ENCODE assay signal across 20 cellular contexts in genomic region chr17:1965556-1966273, GRCh38. TPM values are rescaled to one million over a fixed set of nuclear protein-coding genes. Genes with fewer than 3 reads are reported as not detected.
DNase-seq lines count a peak whose midpoint lies in the region; TF ChIP-seq lines count a peak whose summit lies in the region.
"Had no signal": no experiment of that assay in that cellular context is flagged by ENCODE, and none has a peak within 500 bp of the region (broad histone marks: within the 10 kb centered on the region; RNA-seq: fewer than 3 reads in every experiment).

No MANE protein-coding gene starts in this region.

- no peak overlapping the region for H2BK12ac ChIP-seq in mesenchymal stem cell (ENCODE audit: low read length in 2 of 2)

- H3K79me1 ChIP-seq in mesenchymal stem cell (replicated peaks; ENCODE audit: low read length, poor library complexity, severe bottlenecking) = no peaks in the 10 kb centered on the region

- TF ChIP-seq CTCF in breast epithelium (IDR thresholded peaks at IDR 0.05) = no peak
- no peak for TF ChIP-seq CTCF in mammary epithelial cell (conservative IDR thresholded peaks at IDR 0.05 in 1 of 2, IDR thresholded peaks at IDR 0.05 in 1 of 2; ENCODE audit: extremely low read depth in 1 of 2, insufficient read depth in 1 of 2, low read depth in 1 of 2, low read length in 2 of 2)

- H3K4me3 ChIP-seq in breast epithelium (no peak overlapping the region), mammary epithelial cell (replicated peaks in 1 of 3; ENCODE audit: insufficient read depth in 1 of 3, low read depth in 2 of 3, low read length in 3 of 3) (no peak overlapping the region), mesenchymal stem cell (ENCODE audit: insufficient read depth in 1 of 2, low read depth in 1 of 2, low read length in 2 of 2) (no peak overlapping the region)
- H3K4me3 ChIP-seq: prostate gland had no signal

- WGBS in mammary epithelial cell (ENCODE audit: low coverage, missing lambda C conversion rate) = 72% methylated on average over 16 of the region's 21 CpGs
- WGBS in mesenchymal stem cell = 75% methylated on average over 21 of the region's 21 CpGs

- H3K4me2 ChIP-seq in mammary epithelial cell (ENCODE audit: insufficient read depth, low read depth, low read length) (no peak overlapping the region), mesenchymal stem cell (ENCODE audit: low read length, poor library complexity, severe bottlenecking) (peak overlapping the region; percentile 36)

- BruUV-seq in mammary epithelial cell (replicated peaks; lab: Mats Ljungman, UMichigan) = no TSS peak

- H3K9me3 ChIP-seq in breast epithelium (no peaks in the 10 kb centered on the region), mammary epithelial cell (replicated peaks; ENCODE audit: insufficient read depth, low read length) (no peaks in the 10 kb centered on the region), mesenchymal stem cell (ENCODE audit: control insufficient read depth, low read length) (peaks cover 11% of the 10 kb centered on the region)
- H3K9me3 ChIP-seq: Caco-2, prostate gland had no signal

- H3K9ac ChIP-seq in mammary epithelial cell (ENCODE audit: insufficient read depth, low read length) (no peak overlapping the region), mesenchymal stem cell (ENCODE audit: low read length) (no peak overlapping the region)

- dilution Hi-C loops in mammary epithelial cell (cut with HindIII; ENCODE audit: low sequenced_read_pairs) = no loop called here

- CTCF ChIA-PET in mammary epithelial cell (lab: Charles Lee; ENCODE audit: low non-redundant PET) = no interaction called here

- H3K4me1 ChIP-seq in breast epithelium = no peaks in the 10 kb centered on the region
- H3K4me1 ChIP-seq in mammary epithelial cell (ENCODE audit: insufficient read depth, low read length) = no peaks in the 10 kb centered on the region
- peaks cover 17% of the 10 kb centered on the region for H3K4me1 ChIP-seq in mesenchymal stem cell (ENCODE audit: control insufficient read depth, insufficient read depth, low read depth, low read length)

- DNase-seq in breast epithelium (ENCODE audit: low spot score in 2 of 2) (no peak), mammary epithelial cell (no peak), NCI-H82 treated with DMSO at 0.1 percent for 48 hours (lab: John Stamatoyannopoulos, UW; ENCODE audit: unreplicated experiment) (peak; percentile 69), mesenchymal stem cell (no peak), substantia nigra (lab: John Stamatoyannopoulos, UW) (no peak), CD1c-positive myeloid dendritic cell (ENCODE audit: extremely low spot score) (no peak), OCI-M2 (lab: John Stamatoyannopoulos, UW; ENCODE audit: unreplicated experiment) (no peak), activated T-cell treated with anti-CD3 and anti-CD28 coated beads for 4 hours (no peak)
- DNase-seq: activated CD4-positive, alpha-beta memory T cell treated with anti-CD3 and anti-CD28 coated beads for 36 hours; activated naive CD8-positive, alpha-beta T cell treated with anti-CD3 and anti-CD28 coated beads, Interleukin-2, amount 10 ng/mL, durations not matched to agents 7 days and 5 days; Caco-2; caudate nucleus; GF-D8; GOT3; hypothalamus; left cardiac atrium; NCI-H1930; NCI-H526 treated with DMSO at 0.1 percent for 48 hours; stimulated activated naive CD4-positive, alpha-beta T cell treated with Interleukin-2 at 50 U/mL for 16 hours had no signal

- H3K27me3 ChIP-seq in breast epithelium (no peaks in the 10 kb centered on the region), mammary epithelial cell (ENCODE audit: insufficient read depth, low read length) (no peaks in the 10 kb centered on the region), mesenchymal stem cell (ENCODE audit: control insufficient read depth in 1 of 2, insufficient read depth in 1 of 2, low read length in 2 of 2) (peaks cover 51 to 65% of the 10 kb centered on the region in 2 experiments)

- peak overlapping the region in 1 of 2 experiments; percentile 40 for H3K23ac ChIP-seq in mesenchymal stem cell (ENCODE audit: low read length in 2 of 2)

- in situ Hi-C loops in mammary epithelial cell (cut with MboI; ENCODE audit: low sequenced_read_pairs in 2 of 2) = no loop called here

- H2AK5ac ChIP-seq in mesenchymal stem cell (ENCODE audit: low read length, severe bottlenecking) = peak overlapping the region; percentile 55

- H3K36me3 ChIP-seq in breast epithelium (no peaks in the 10 kb centered on the region), mammary epithelial cell (ENCODE audit: insufficient read depth, low read length) (no peaks in the 10 kb centered on the region), mesenchymal stem cell (ENCODE audit: control insufficient read depth in 1 of 2, insufficient read depth in 2 of 2, low read depth in 1 of 2, low read length in 2 of 2) (no peaks in the 10 kb centered on the region)
- H3K36me3 ChIP-seq: prostate gland had no signal

- peak overlapping the region; percentile 68 to 79 for H3K27ac ChIP-seq in breast epithelium
- H3K27ac ChIP-seq in mammary epithelial cell (ENCODE audit: insufficient read depth, low read depth, low read length) = no peak overlapping the region
- H3K27ac ChIP-seq in mesenchymal stem cell (ENCODE audit: low read length, poor library complexity, severe bottlenecking) = no peak overlapping the region
- no peak overlapping the region for H3K27ac ChIP-seq in substantia nigra (ENCODE audit: low read depth, low read length, poor library complexity, severe bottlenecking)

- H4K91ac ChIP-seq in mesenchymal stem cell (ENCODE audit: low read length) = no peak overlapping the region

- H2AFZ ChIP-seq in mammary epithelial cell (ENCODE audit: low read depth, low read length) = no peak overlapping the region
- no peak overlapping the region for H2AFZ ChIP-seq in mesenchymal stem cell (ENCODE audit: low read depth, low read length)

- intact Hi-C loops in breast epithelium (cut with DNase I; ENCODE audit: low total_unique reads) = no loop called here
- intact Hi-C loops in mammary epithelial cell (cut with micrococcal nuclease) = no loop called here

- no peaks in the 10 kb centered on the region for H3K79me2 ChIP-seq in mammary epithelial cell (ENCODE audit: insufficient read depth, low read length)

- no peak overlapping the region for H4K8ac ChIP-seq in mesenchymal stem cell (ENCODE audit: low read length)

- TF ChIP-seq POLR2A in breast epithelium (IDR thresholded peaks at IDR 0.05) = no peak

- no peaks in the 10 kb centered on the region for H4K20me1 ChIP-seq in mammary epithelial cell (ENCODE audit: insufficient read depth, low read length)

- H3K18ac ChIP-seq in mesenchymal stem cell (ENCODE audit: low read depth in 1 of 2, low read length in 2 of 2) = no peak overlapping the region

- H3K4ac ChIP-seq in mesenchymal stem cell (ENCODE audit: low read depth in 1 of 2, low read length in 2 of 2) = no peak overlapping the region

- no peak overlapping the region for H2BK120ac ChIP-seq in mesenchymal stem cell (ENCODE audit: low read depth, low read length)

- no peak overlapping the region for H2BK15ac ChIP-seq in mesenchymal stem cell (ENCODE audit: low read depth, poor library complexity, severe bottlenecking)

- H3K14ac ChIP-seq in mesenchymal stem cell (ENCODE audit: low read length in 2 of 2) = no peak overlapping the region

- no peak overlapping the region for H2BK5ac ChIP-seq in mesenchymal stem cell (ENCODE audit: low read depth, low read length, poor library complexity, severe bottlenecking)

RNA-seq across cellular contexts. Expression of gene RTN4RL1, which starts 59.4 kb away (rescaled TPM):
- total RNA-seq in breast epithelium = 10 to 100 TPM in 2 of 3 donors, 1 to 10 TPM in 1; 3.8 to 19.6 (median 14.1) TPM
- 1 to 10 TPM in 1 of 2 donors, under 1 TPM in 1; under 0.01 to 5.7 TPM for total RNA-seq in mammary epithelial cell
- 2.5 TPM for polyA plus RNA-seq in mammary epithelial cell
- polyA minus RNA-seq in mammary epithelial cell = 1.6 TPM
- 0.10 TPM for polyA plus RNA-seq in mesenchymal stem cell (2013, experiment 1 of 2)
- 0.04 TPM for polyA plus RNA-seq in mesenchymal stem cell (2013, experiment 2 of 2)

Comparison
In these comparisons a context has a peak if more than half of its experiments do, and no peak if none do; other contexts are left out.
1. H3K27ac ChIP-seq: peak in breast epithelium (2 of 2); none in mammary epithelial cell (single experiment), mesenchymal stem cell (single experiment) and substantia nigra (single experiment).